ENCODE assay signal across 9 cellular contexts in genomic region chr17:58755269-58755576, GRCh38. TPM values are rescaled to one million over a fixed set of nuclear protein-coding genes. Genes with fewer than 3 reads are reported as not detected.
DNase-seq lines count a peak whose midpoint lies in the region; ATAC-seq, FAIRE-seq and TF ChIP-seq lines count a peak whose summit lies in the region.
"Had no signal": no experiment of that assay in that cellular context is flagged by ENCODE, and none has a peak within 500 bp of the region (broad histone marks: within the 10 kb centered on the region; RNA-seq: fewer than 3 reads in every experiment).

No MANE protein-coding gene starts in this region.

- no peak for DNase-seq in MG63
- no peak for DNase-seq in H1 (ENCODE audit: low read depth in 1 of 2, low spot score in 2 of 2)
- no peak for DNase-seq in RCC 7860 (ENCODE audit: low spot score)
- no peak for DNase-seq in HuH-7.5 (ENCODE audit: low spot score)
- no peak for DNase-seq in T1000 (lab: John Stamatoyannopoulos, UW)

- H2BK12ac ChIP-seq in H1 (ENCODE audit: low read depth, low read length): no peak overlapping the region

- H4K91ac ChIP-seq in H1 (replicated peaks; ENCODE audit: insufficient read length, low read length): no peak overlapping the region

- H3K27ac ChIP-seq in H1 (ENCODE audit: low read depth, low read length): no peak overlapping the region
- no peak overlapping the region for H3K27ac ChIP-seq in parathyroid adenoma

- H3K4ac ChIP-seq in H1 (replicated peaks; ENCODE audit: insufficient read length, low read depth, low read length): no peak overlapping the region

- no peaks in the 10 kb centered on the region for H3K9me3 ChIP-seq in MG63
- no peaks in the 10 kb centered on the region for H3K9me3 ChIP-seq in H1 (ENCODE audit: insufficient read depth in 2 of 2, low read depth in 1 of 2, low read length in 1 of 2)
- no peaks in the 10 kb centered on the region for H3K9me3 ChIP-seq in parathyroid adenoma (ENCODE audit: control insufficient read depth, low read length)

- POLR2A ChIA-PET in H1 (lab: Charles Lee; ENCODE audit: partially characterized antibody): interaction anchor here (0.5 to 2.3 kb wide), 4 partner anchors 95 to 274 kb away, joined by 3 to 14 read pairs (median 3); no protein-coding TSS in a partner anchor

- H4K5ac ChIP-seq in H1 (ENCODE audit: insufficient read length, low read depth, low read length): no peak overlapping the region

- H3K4me3 ChIP-seq in MG63: peak overlapping the region; percentile 66
- peak overlapping the region; percentile 28 to 94 (median 50) for H3K4me3 ChIP-seq in H1 (ENCODE audit: extremely low read depth in 1 of 4, insufficient read depth in 2 of 4, low read depth in 3 of 4, low read length in 4 of 4)
- H3K4me3 ChIP-seq in parathyroid adenoma (ENCODE audit: low read depth, low read length): peak overlapping the region; percentile 71

- no peaks in the 10 kb centered on the region for H3K79me1 ChIP-seq in H1 (ENCODE audit: low read depth, low read length)

- FAIRE-seq in G401.6 (lab: Jason Lieb, UNC) (peak; percentile 51), H1 (lab: Jason Lieb, UNC) (no peak), RCC 7860 (lab: Jason Lieb, UNC) (no peak)

- H3K27me3 ChIP-seq in MG63 (peaks cover 23% of the 10 kb centered on the region), H1 (replicated peaks in 1 of 4; ENCODE audit: control insufficient read depth in 3 of 4, extremely low read depth in 1 of 4, insufficient read depth in 3 of 4, low read length in 3 of 4) (peaks cover 0 to 7% (median 0%) of the 10 kb centered on the region in 4 experiments; a peak in 3 of 7 replicates), parathyroid adenoma (ENCODE audit: control insufficient read depth, insufficient read depth, low read length) (no peaks in the 10 kb centered on the region)

- H2AFZ ChIP-seq in H1 (ENCODE audit: low read length) (peak overlapping the region; percentile 47; the same call in 1 of the 2 replicates), parathyroid adenoma (peak overlapping the region; percentile 96)

- H3K56ac ChIP-seq in H1 (replicated peaks; ENCODE audit: insufficient read length, low read depth, low read length): no peak overlapping the region

- TF ChIP-seq CTCF in H1 (IDR thresholded peaks at IDR 0.05; ENCODE audit: control extremely low read depth in 1 of 3, insufficient read depth in 1 of 3, low read depth in 1 of 3, low read length in 3 of 3) (no peak), parathyroid adenoma (IDR thresholded peaks at IDR 0.05) (no peak)

- H2BK5ac ChIP-seq in H1 (ENCODE audit: low read depth, low read length): no peak overlapping the region

- no peak for TF ChIP-seq POLR2A in H1 (IDR thresholded peaks at IDR 0.05; ENCODE audit: control extremely low read depth in 1 of 2, low read depth in 2 of 2, low read length in 2 of 2)

- H3K4me2 ChIP-seq in H1 (ENCODE audit: insufficient read depth in 1 of 2, low read depth in 2 of 2, low read length in 2 of 2): peak overlapping the region; percentile 57 to 88
- peak overlapping the region; percentile 94 for H3K4me2 ChIP-seq in parathyroid adenoma (ENCODE audit: low read length)

- H2BK120ac ChIP-seq in H1 (replicated peaks; ENCODE audit: low read depth, low read length): no peak overlapping the region

- CTCF ChIA-PET in H1 (lab: Charles Lee; ENCODE audit: partially characterized antibody): interaction anchor here (0.9 to 1.0 kb wide), 2 partner anchors 214 to 286 kb away, joined by 3 read pairs; no protein-coding TSS in a partner anchor

- no peak for TF ChIP-seq RAD21 in H1 (IDR thresholded peaks at IDR 0.05 in 1 of 2, conservative IDR thresholded peaks at IDR 0.05 in 1 of 2; ENCODE audit: low read depth in 2 of 2, low read length in 2 of 2)

- H3K4me1 ChIP-seq in H1 (replicated peaks in 1 of 4; ENCODE audit: control insufficient read depth in 3 of 4, insufficient read depth in 4 of 4, low read length in 3 of 4) (no peaks in the 10 kb centered on the region; a peak in 1 of 7 replicates), parathyroid adenoma (no peaks in the 10 kb centered on the region)

- no peak overlapping the region for H2BK20ac ChIP-seq in H1 (ENCODE audit: low read length)

- H3K36me3 ChIP-seq in MG63: no peaks in the 10 kb centered on the region
- H3K36me3 ChIP-seq in H1 (ENCODE audit: control insufficient read depth in 2 of 4, insufficient read depth in 4 of 4, low read length in 3 of 4): no peaks in the 10 kb centered on the region
- no peaks in the 10 kb centered on the region for H3K36me3 ChIP-seq in parathyroid adenoma (ENCODE audit: control insufficient read depth, insufficient read depth, low read length)

- 0 out of 4 replicates have a peak, but pooled peaks cover 0 to 11% of the 10 kb centered on the region in 2 experiments for H3K79me2 ChIP-seq in H1 (ENCODE audit: control insufficient read depth in 1 of 2, insufficient read depth in 2 of 2, low read length in 2 of 2)
- no peaks in the 10 kb centered on the region for H3K79me2 ChIP-seq in parathyroid adenoma

- H2AK5ac ChIP-seq in H1 (ENCODE audit: low read depth, low read length): no peak overlapping the region

- no peak overlapping the region for H3K23ac ChIP-seq in H1 (ENCODE audit: insufficient read length)

- H3K18ac ChIP-seq in H1 (ENCODE audit: extremely low read depth, low read length): no peak overlapping the region

- no peak for ATAC-seq in HG03045 (IDR thresholded peaks at IDR 0.05; ENCODE audit: unreplicated experiment)

- H2BK15ac ChIP-seq in H1 (ENCODE audit: low read length): no peak overlapping the region

- H3K23me2 ChIP-seq in H1 (ENCODE audit: low read depth, low read length): peaks cover 2% of the 10 kb centered on the region; the same call in 1 of the 2 replicates

- no peak for TF ChIP-seq EP300 in H1 (IDR thresholded peaks at IDR 0.05; ENCODE audit: borderline replicate concordance in 1 of 2, low read depth in 2 of 2, low read length in 2 of 2)

- 40% methylated on average over 2 of the region's 2 CpGs; no CpG with 5 or more reads in 1 of the 2 experiments for WGBS in H1 (ENCODE audit: extremely low coverage in 1 of 2, insufficient coverage in 1 of 2, insufficient read length in 1 of 2, insufficient replicate concordance in 2 of 2, low coverage in 1 of 2, low lambda C conversion rate in 2 of 2, missing lambda C conversion rate in 1 of 2), 2 experiments

- no peak overlapping the region for H4K8ac ChIP-seq in H1 (ENCODE audit: extremely low read depth, insufficient read depth, low read length)

- no peaks in the 10 kb centered on the region for H4K20me1 ChIP-seq in H1 (replicated peaks in 1 of 2; ENCODE audit: control insufficient read depth in 1 of 2, insufficient read depth in 2 of 2, low read length in 2 of 2)

- H3K9ac ChIP-seq in H1 (replicated peaks in 1 of 4; ENCODE audit: extremely low read depth in 1 of 4, low read depth in 3 of 4, low read length in 3 of 4): no peak overlapping the region
- no peak overlapping the region for H3K9ac ChIP-seq in parathyroid adenoma

- H3K14ac ChIP-seq in H1 (ENCODE audit: insufficient read length): no peak overlapping the region

TF ChIP-seq in H1, 55 proteins besides CTCF, POLR2A, EP300 and RAD21:
- no peak for TF ChIP-seq CBX5 (IDR thresholded peaks at IDR 0.05; ENCODE audit: low read depth, low read length)
- TF ChIP-seq KDM1A (IDR thresholded peaks at IDR 0.05; ENCODE audit: borderline replicate concordance, low read length): no peak
- no peak for TF ChIP-seq SIRT6 (IDR thresholded peaks at IDR 0.05; ENCODE audit: low read length)
- no peak for TF ChIP-seq PHF8 (conservative IDR thresholded peaks at IDR 0.05; ENCODE audit: low read depth, low read length)
- TF ChIP-seq ATF3 (IDR thresholded peaks at IDR 0.05; ENCODE audit: insufficient read depth, low read depth, low read length): no peak
- TF ChIP-seq ASH2L (IDR thresholded peaks at IDR 0.05; ENCODE audit: low read length): no peak
- no peak for TF ChIP-seq ATF2 (IDR thresholded peaks at IDR 0.05; ENCODE audit: low read length)
- no peak for TF ChIP-seq CEBPB (IDR thresholded peaks at IDR 0.05; ENCODE audit: low read depth, low read length)
- TF ChIP-seq MAX (IDR thresholded peaks at IDR 0.05): no peak
- TF ChIP-seq BRCA1 (IDR thresholded peaks at IDR 0.05; ENCODE audit: low read depth, low read length): no peak
- no peak for TF ChIP-seq CREB1 (IDR thresholded peaks at IDR 0.05)
- no peak for TF ChIP-seq BACH1 (IDR thresholded peaks at IDR 0.05; ENCODE audit: low read length)
- TF ChIP-seq SUZ12 (IDR thresholded peaks at IDR 0.05; ENCODE audit: low read length): no peak
- TF ChIP-seq POU5F1 (IDR thresholded peaks at IDR 0.05; ENCODE audit: low read depth, low read length): no peak
- no peak for TF ChIP-seq SRF (IDR thresholded peaks at IDR 0.05; ENCODE audit: low read depth, low read length)
- no peak for TF ChIP-seq RNF2 (IDR thresholded peaks at IDR 0.05; ENCODE audit: borderline replicate concordance, low read depth, low read length, missing control alignments, poor library complexity, severe bottlenecking)
TF ChIP-seq in H1: peak in this region for 0.

RNA-seq across cellular contexts. Expression of gene PPM1E, which starts 0.4 kb away (rescaled TPM):
- total RNA-seq in MG63 (2014; rRNA removed; shearing (Covaris generic); ENCODE audit: low replicate concordance): 0.76 and 0.99 TPM in 2 replicates
- 9.4 and 10.4 TPM in 2 replicates for total RNA-seq in H1 (2021; fragmentation: NEBNext Ultra II Directional; extraction: Animal tissue kit (Norgen Biotek cat#: 25700))
- 3.3 and 5.0 TPM in 2 replicates for polyA plus RNA-seq in H1 (2011; rRNA removed)
- polyA plus RNA-seq in H1 (2011; cell fraction: cytosol; rRNA removed): 6.1 TPM
- polyA plus RNA-seq in H1 (2011; cell fraction: nucleus; rRNA removed): 3.0 TPM
- polyA plus RNA-seq in H1 (2012, experiment 1 of 2): 4.4 to 8.1 TPM (median 6.0 TPM) in 4 replicates
- 0.52 TPM for polyA plus RNA-seq in H1 (2012, experiment 2 of 2)
- polyA plus RNA-seq in H1 (2013, experiment 1 of 2): 3.8 TPM
- polyA plus RNA-seq in H1 (2013, experiment 2 of 2): 3.7 TPM
- polyA minus RNA-seq in H1 (2011; rRNA and poly(A)+ RNA removed): 16.0 and 18.5 TPM in 2 replicates
- 11.3 TPM for polyA minus RNA-seq in H1 (2011; cell fraction: cytosol; rRNA and poly(A)+ RNA removed)
- polyA minus RNA-seq in H1 (2011; cell fraction: nucleus; rRNA and poly(A)+ RNA removed): 7.4 TPM
- total RNA-seq: pulmonary artery endothelial cell had no signal
